ENCODE assay signal across 8 cellular contexts in the genomic region with DNA sequence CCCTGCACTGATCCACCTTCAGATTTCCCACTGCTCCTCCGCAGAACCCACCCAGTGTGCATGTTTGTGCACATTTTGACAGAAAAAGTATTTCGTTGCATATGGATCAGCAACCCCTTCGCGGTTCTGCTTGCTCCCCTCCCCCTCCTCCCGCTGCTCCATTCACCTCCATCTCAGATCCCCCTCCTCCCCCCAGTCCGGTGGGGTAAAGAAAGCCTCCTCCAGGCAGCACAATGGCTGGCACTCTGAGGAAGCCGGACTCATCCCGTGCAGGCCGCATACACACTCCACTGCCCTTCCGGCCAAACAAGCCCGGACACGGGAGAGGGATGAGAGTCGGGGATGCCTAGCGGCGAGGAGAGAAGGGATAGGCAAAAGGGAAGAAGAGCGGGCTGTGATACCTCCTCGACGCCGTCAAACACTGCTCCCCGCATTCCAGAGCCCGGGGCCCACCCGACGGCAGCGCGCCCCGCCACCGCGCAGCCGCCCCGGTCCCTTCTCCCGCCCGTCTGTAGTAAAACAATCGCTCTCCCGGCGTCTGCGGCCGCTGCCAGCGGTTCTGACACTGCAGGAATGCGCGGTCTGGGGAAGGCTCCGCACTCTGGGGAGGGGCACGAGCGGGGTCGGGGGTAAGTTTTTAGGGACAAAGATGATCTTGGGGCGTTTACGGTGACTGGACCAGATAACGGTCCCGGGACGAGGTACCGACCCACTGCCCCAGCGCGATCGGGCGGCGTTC. TPM values are rescaled to one million over a fixed set of nuclear protein-coding genes. Genes with fewer than 3 reads are reported as not detected.
DNase-seq lines count a peak whose midpoint lies in the region; ATAC-seq and TF ChIP-seq lines count a peak whose summit lies in the region.

No MANE protein-coding gene starts in this region.

- no peaks in the 10 kb centered on the region for H3K9me3 ChIP-seq in esophagus (ENCODE audit: control insufficient read depth in 2 of 2, insufficient read depth in 1 of 2, low read depth in 1 of 2, low read length in 1 of 2)
- no peaks in the 10 kb centered on the region for H3K9me3 ChIP-seq in mesodermal cell (ENCODE audit: control insufficient read depth, low read length)
- H3K9me3 ChIP-seq in thyroid gland = no peaks in the 10 kb centered on the region

- intact Hi-C loops in thyroid gland (cut with DNase I) = no loop called here

- H3K4me1 ChIP-seq in esophagus (ENCODE audit: control insufficient read depth in 2 of 2, insufficient read depth in 2 of 2, low read length in 1 of 2) (no peaks in the 10 kb centered on the region), mesodermal cell (ENCODE audit: control insufficient read depth, insufficient read depth, low read length, poor library complexity, severe bottlenecking) (peaks cover 5% of the 10 kb centered on the region), thyroid gland (peaks cover 0 to 11% of the 10 kb centered on the region in 2 donors)

- TF ChIP-seq POLR2A in thyroid gland (IDR thresholded peaks at IDR 0.05) = no peak

- peaks cover 0 to 4% of the 10 kb centered on the region in 2 donors for H3K27me3 ChIP-seq in esophagus (ENCODE audit: control insufficient read depth in 1 of 2, insufficient read depth in 2 of 2, low read length in 2 of 2)
- no peaks in the 10 kb centered on the region for H3K27me3 ChIP-seq in thyroid gland

- H3K36me3 ChIP-seq in esophagus (ENCODE audit: control insufficient read depth in 2 of 2, insufficient read depth in 2 of 2, low read length in 1 of 2) (no peaks in the 10 kb centered on the region), mesodermal cell (ENCODE audit: control insufficient read depth, insufficient read depth, low read length) (no peaks in the 10 kb centered on the region), thyroid gland (no peaks in the 10 kb centered on the region)

- H3K27ac ChIP-seq in esophagus (ENCODE audit: low read depth in 2 of 2, low read length in 1 of 2) = peak overlapping the region; percentile 43 to 48
- peak overlapping the region; percentile 23 for H3K27ac ChIP-seq in mesodermal cell (ENCODE audit: low read depth, low read length, severe bottlenecking)
- H3K27ac ChIP-seq in thyroid gland = no peak overlapping the region

- ATAC-seq in GM19351 (IDR thresholded peaks at IDR 0.05; ENCODE audit: unreplicated experiment) = peak; percentile 13
- no peak for ATAC-seq in GM18520 (IDR thresholded peaks at IDR 0.05; ENCODE audit: unreplicated experiment)

- DNase-seq in AG08395 (ENCODE audit: low spot score) (peak; percentile 54), thyroid gland (peak; percentile 15 to 30), MV-4-11 (lab: John Stamatoyannopoulos, UW) (no peak)
- peak; percentile 6 to 14 for DNase-seq in activated CD4-positive, alpha-beta T cell treated with anti-CD3 and anti-CD28 coated beads, Interleukin-2, amount 50 U/mL, for 48 hours

- no peak for TF ChIP-seq CTCF in thyroid gland (IDR thresholded peaks at IDR 0.05)

- WGBS in esophagus, 2 donors = 1 to 2% methylated on average over 54 to 55 of the region's 55 CpGs
- WGBS in mesodermal cell (ENCODE audit: insufficient coverage in 2 of 2), 2 experiments = 0 to 1% methylated on average over 19 to 29 of the region's 55 CpGs
- WGBS in thyroid gland, 2 donors = 3 to 4% methylated on average over 27 to 53 of the region's 55 CpGs

- H3K4me3 ChIP-seq in esophagus (ENCODE audit: low read depth in 1 of 2, low read length in 2 of 2) (peak overlapping the region; percentile 49 to 51), mesodermal cell (ENCODE audit: extremely low read depth, insufficient read depth, low read length, poor library complexity, severe bottlenecking) (peak overlapping the region; percentile 63), thyroid gland (replicated peaks in 1 of 3) (peak overlapping the region; percentile 9 to 41 (median 10))

RNA-seq across cellular contexts. Expression of a gene that starts 0.9 kb away (rescaled TPM):
- polyA plus RNA-seq in esophagus = 1 to 10 TPM; 2.4 to 5.3 TPM
- polyA plus RNA-seq in mesodermal cell (2013, experiment 1 of 2) = 85.6 TPM
- 58.9 TPM for polyA plus RNA-seq in mesodermal cell (2013, experiment 2 of 2)
- 10 to 100 TPM in 3 of 4 donors, 1 to 10 TPM in 1; 8.0 to 27.5 (median 15.1) TPM for total RNA-seq in thyroid gland

Comparison
In these comparisons a context has a peak if more than half of its experiments do, and no peak if none do; other contexts are left out.
1. H3K27ac ChIP-seq: peak in esophagus (2 of 2) and mesodermal cell (single experiment); none in thyroid gland (0 of 3).
2. H3K4me3 ChIP-seq: peak in every context shown above with its lines; median percentile 63 in mesodermal cell; 50 in esophagus; 10 in thyroid gland.